ENCODE assay signal across 8 cellular contexts in genomic region chr7:148940702-148941597, GRCh38. TPM values are rescaled to one million over a fixed set of nuclear protein-coding genes. Genes with fewer than 3 reads are reported as not detected.
DNase-seq lines count a peak whose midpoint lies in the region; ATAC-seq and TF ChIP-seq lines count a peak whose summit lies in the region.

No MANE protein-coding gene starts in this region.

- peak; percentile 92 for DNase-seq in CD1c-positive myeloid dendritic cell (ENCODE audit: extremely low spot score)
- peak; percentile 93 for DNase-seq in NCI-H82 (lab: John Stamatoyannopoulos, UW)
- peak; percentile 71 for DNase-seq in activated CD4-positive, alpha-beta memory T cell treated with anti-CD3 and anti-CD28 coated beads, Interleukin-2, amount 10 ng/mL, durations not matched to agents 7 days and 5 days
- peak; percentile 81 for DNase-seq in lung (ENCODE audit: low spot score)
- DNase-seq in stimulated activated CD4-positive, alpha-beta T cell treated with anti-CD3 and anti-CD28 coated beads, TNF-alpha, amount 100 ng/mL, for 1 hour (ENCODE audit: low read depth in 3 of 3, low spot score in 1 of 3): peak; percentile 19 to 51 (median 34)

- ATAC-seq in GM19395 (IDR thresholded peaks at IDR 0.05; ENCODE audit: unreplicated experiment) (peak; percentile 77), HG03558 (IDR thresholded peaks at IDR 0.05; ENCODE audit: extremely low read depth, unreplicated experiment) (peak; percentile 30), lung (ENCODE audit: insufficient read depth, low FRiP score) (peak; percentile 92)

- H3K4me3 ChIP-seq in ectodermal cell (ENCODE audit: insufficient read depth, low read depth, low read length) (peak overlapping the region; percentile 77), lung (peak overlapping the region; percentile 74)

- no peak for TF ChIP-seq CTCF in lung (IDR thresholded peaks at IDR 0.05; ENCODE audit: control extremely low read depth, extremely low read depth)

- H3K4me1 ChIP-seq in ectodermal cell (ENCODE audit: control insufficient read depth, insufficient read depth, low read length): no peaks in the 10 kb centered on the region
- no peaks in the 10 kb centered on the region for H3K4me1 ChIP-seq in lung (ENCODE audit: control insufficient read depth in 2 of 2, insufficient read depth in 2 of 2, low read length in 2 of 2)

- H3K9me3 Mint-ChIP-seq in activated CD4-positive, alpha-beta memory T cell treated with anti-CD3 and anti-CD28 coated beads, Interleukin-2, amount 10 ng/mL, durations not matched to agents 7 days and 5 days: no peaks in the 10 kb centered on the region

- peak overlapping the region; percentile 91 for H3K27ac Mint-ChIP-seq in activated CD4-positive, alpha-beta memory T cell treated with anti-CD3 and anti-CD28 coated beads, Interleukin-2, amount 10 ng/mL, durations not matched to agents 7 days and 5 days

- peak overlapping the region; percentile 40 for H3K27ac ChIP-seq in ectodermal cell (ENCODE audit: insufficient read depth, low read depth, low read length, poor library complexity, severe bottlenecking)
- peak overlapping the region; percentile 45 to 98 for H3K27ac ChIP-seq in lung (ENCODE audit: low read depth in 1 of 2, low read length in 1 of 2)

- H3K27me3 ChIP-seq in ectodermal cell (ENCODE audit: control insufficient read depth, insufficient read depth, low read length, poor library complexity, severe bottlenecking): peaks cover 16% of the 10 kb centered on the region
- no peaks in the 10 kb centered on the region for H3K27me3 ChIP-seq in lung (ENCODE audit: control insufficient read depth, insufficient read depth)

- WGBS in ectodermal cell, 2 experiments: 8 to 9% methylated on average over 37 to 43 of the region's 43 CpGs
- 1% methylated on average over 43 of the region's 43 CpGs for WGBS in lung, 2 donors

- H3K36me3 ChIP-seq in ectodermal cell (ENCODE audit: control insufficient read depth, insufficient read depth, low read length) (no peaks in the 10 kb centered on the region), lung (ENCODE audit: control insufficient read depth in 2 of 2, insufficient read depth in 2 of 2, low read length in 2 of 2) (no peaks in the 10 kb centered on the region)

- peaks cover 22% of the 10 kb centered on the region for H3K4me1 Mint-ChIP-seq in activated CD4-positive, alpha-beta memory T cell treated with anti-CD3 and anti-CD28 coated beads, Interleukin-2, amount 10 ng/mL, durations not matched to agents 7 days and 5 days

- no peaks in the 10 kb centered on the region for H3K36me3 Mint-ChIP-seq in activated CD4-positive, alpha-beta memory T cell treated with anti-CD3 and anti-CD28 coated beads, Interleukin-2, amount 10 ng/mL, durations not matched to agents 7 days and 5 days (ENCODE audit: low read depth)

- H3K27me3 Mint-ChIP-seq in activated CD4-positive, alpha-beta memory T cell treated with anti-CD3 and anti-CD28 coated beads, Interleukin-2, amount 10 ng/mL, durations not matched to agents 7 days and 5 days: no peaks in the 10 kb centered on the region

- H3K9me3 ChIP-seq in ectodermal cell (ENCODE audit: control insufficient read depth, low read length) (no peaks in the 10 kb centered on the region), lung (ENCODE audit: control insufficient read depth in 2 of 2, insufficient read depth in 1 of 2, low read length in 1 of 2) (no peaks in the 10 kb centered on the region)

- peak overlapping the region; percentile 91 for H3K4me3 Mint-ChIP-seq in activated CD4-positive, alpha-beta memory T cell treated with anti-CD3 and anti-CD28 coated beads, Interleukin-2, amount 10 ng/mL, durations not matched to agents 7 days and 5 days

- CTCF ChIA-PET in activated CD4-positive, alpha-beta memory T cell treated with anti-CD3 and anti-CD28 coated beads, Interleukin-2, amount 10 ng/mL, durations not matched to agents 7 days and 5 days (lab: Charles Lee): interaction anchor here (0.5 to 2.7 kb wide), 24 partner anchors 11 to 486 kb away, joined by 3 to 19 read pairs (median 4); partner anchors contain the start of genes CUL1 and EZH2

- POLR2A ChIA-PET in activated CD4-positive, alpha-beta memory T cell treated with anti-CD3 and anti-CD28 coated beads, Interleukin-2, amount 10 ng/mL, durations not matched to agents 7 days and 5 days (lab: Charles Lee): interaction anchor here (0.6 to 2.9 kb wide), 36 partner anchors 7 to 381 kb away, joined by 3 to 59 read pairs (median 4); partner anchors contain the start of genes CUL1, EZH2, ZNF282 and ZNF425

RNA-seq across cellular contexts. Expression of gene EZH2, which starts 56.9 kb away (rescaled TPM):
- total RNA-seq in activated CD4-positive, alpha-beta memory T cell treated with anti-CD3 and anti-CD28 coated beads, Interleukin-2, amount 10 ng/mL, durations not matched to agents 7 days and 5 days: 10 to 100 TPM; 87.7 to 88.4 TPM
- polyA plus RNA-seq in ectodermal cell (2013, experiment 1 of 4): 98.8 TPM
- 90.0 TPM for polyA plus RNA-seq in ectodermal cell (2013, experiment 2 of 4)
- 82.7 TPM for polyA plus RNA-seq in ectodermal cell (2013, experiment 3 of 4)
- polyA plus RNA-seq in ectodermal cell (2013, experiment 4 of 4): 83.2 TPM
- 10 to 100 TPM in 1 of 2 donors, 1 to 10 TPM in 1; 4.6 to 14.8 TPM for total RNA-seq in lung
- polyA plus RNA-seq in lung: 1 to 10 TPM; 3.6 to 4.3 TPM

Comparison
In these comparisons a context has a peak if more than half of its experiments do, and no peak if none do; other contexts are left out.
1. Peak in every context shown above with its lines: DNase-seq, ATAC-seq, H3K4me3 ChIP-seq and H3K27ac ChIP-seq.
2. DNase-seq: peak in every context shown above with its lines; median percentile 93 in NCI-H82; 92 in CD1c-positive myeloid dendritic cell; 81 in lung; 71 in activated CD4-positive, alpha-beta memory T cell treated with anti-CD3 and anti-CD28 coated beads, Interleukin-2, amount 10 ng/mL, durations not matched to agents 7 days and 5 days; 34 in stimulated activated CD4-positive, alpha-beta T cell treated with anti-CD3 and anti-CD28 coated beads, TNF-alpha, amount 100 ng/mL, for 1 hour.
3. ATAC-seq: peak in every context shown above with its lines; median percentile 92 in lung; 77 in GM19395; 30 in HG03558.
4. RNA of gene EZH2, which starts 56.9 kb away (total RNA-seq): 87.7 to 88.4 TPM in activated CD4-positive, alpha-beta memory T cell treated with anti-CD3 and anti-CD28 coated beads, Interleukin-2, amount 10 ng/mL, durations not matched to agents 7 days and 5 days; 4.6 to 14.8 TPM in lung; every median in the first group is over 4 times any median in the second.